Comparison of ENCODE assay signal across 7 cellular contexts in the genomic region with DNA sequence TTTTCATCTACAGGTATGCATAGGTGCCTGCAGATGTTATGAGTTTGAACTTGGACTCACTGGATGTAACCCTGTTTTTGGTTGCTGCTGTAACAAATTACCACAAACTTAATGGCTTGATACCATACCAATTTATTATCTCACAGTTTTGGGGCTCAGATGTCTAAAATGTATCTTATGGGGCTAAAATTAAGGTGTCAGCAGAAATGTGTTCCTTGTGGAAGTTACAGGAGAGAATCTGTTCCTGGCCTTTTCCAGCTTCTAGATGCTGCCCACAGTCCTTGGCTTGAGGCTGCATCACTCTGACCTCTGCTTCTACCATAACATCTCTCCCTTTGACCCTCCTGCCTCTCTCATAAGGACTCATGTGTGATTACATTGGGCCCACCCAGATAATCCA.
"Had no signal": no experiment of that assay in that cellular context is flagged by ENCODE, and none has a peak within 500 bp of the region (broad histone marks: within the 10 kb centered on the region; RNA-seq: fewer than 3 reads in every experiment).

No MANE protein-coding gene starts in this region.

- H3K4me3 ChIP-seq: GM23338 had no signal

- H3K4me2 ChIP-seq: GM23338 had no signal

- DNase-seq: H9, HCEC 1CT, KG1 had no signal

- ATAC-seq: GM23338 had no signal

- FAIRE-seq: H1, H54 had no signal

- H3K27ac ChIP-seq: HL-60 had no signal

- H2AFZ ChIP-seq: GM23338 had no signal
